29 cellular contexts compared by ENCODE assay signal in the genomic region with DNA sequence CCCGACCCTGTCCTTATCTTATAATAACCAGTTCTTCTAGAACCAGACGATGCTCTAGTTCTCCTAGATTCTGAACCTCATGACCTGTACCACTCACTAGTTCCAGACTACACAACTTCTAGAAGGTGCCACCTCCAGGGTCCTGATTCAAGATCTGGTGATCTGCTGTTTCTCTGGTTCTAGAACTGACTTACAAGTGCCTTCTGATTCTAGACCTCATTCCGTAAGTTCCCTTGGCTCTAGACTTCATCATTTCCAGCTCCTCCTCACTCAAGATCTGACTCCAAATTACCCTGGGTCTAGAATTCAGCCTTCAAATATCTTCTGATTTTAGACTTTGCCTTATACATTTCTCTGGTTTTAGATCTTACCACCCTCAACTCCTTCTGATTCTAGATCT. TPM values are rescaled to one million over a fixed set of nuclear protein-coding genes. Genes with fewer than 3 reads are reported as not detected.
"Had no signal": no experiment of that assay in that cellular context is flagged by ENCODE, and none has a peak within 500 bp of the region (broad histone marks: within the 10 kb centered on the region; RNA-seq: fewer than 3 reads in every experiment).

No MANE protein-coding gene starts in this region.

- H3K36me3 ChIP-seq: colonic mucosa had no signal

- H3K27me3 ChIP-seq: colonic mucosa, dorsolateral prefrontal cortex, esophagus muscularis mucosa, esophagus squamous epithelium, gastrocnemius medialis, gastroesophageal sphincter, heart left ventricle, heart right ventricle had no signal

- H3K4me3 ChIP-seq: colonic mucosa, coronary artery, dorsolateral prefrontal cortex, esophagus muscularis mucosa, esophagus squamous epithelium, gastrocnemius medialis, gastroesophageal sphincter, heart left ventricle, heart right ventricle had no signal

- ATAC-seq: effector memory CD8-positive, alpha-beta T cell; esophagus mucosa; foreskin keratinocyte; gastrocnemius medialis; gastroesophageal sphincter; heart left ventricle; heart right ventricle had no signal

- H3K9me3 Mint-ChIP-seq: dendritic cell treated with granulocyte-macrophage colony-stimulating factor and Interleukin-4, amounts not matched to agents 40 ng/mL and 50 ng/mL, for 4 days; effector memory CD8-positive, alpha-beta T cell; endodermal cell had no signal

- H3K4me3 Mint-ChIP-seq: dendritic cell treated with granulocyte-macrophage colony-stimulating factor and Interleukin-4, amounts not matched to agents 40 ng/mL and 50 ng/mL, for 4 days; effector memory CD8-positive, alpha-beta T cell; endodermal cell had no signal

- DNase-seq: colonic mucosa; cortex of kidney; dermis blood vessel endothelial cell; effector CD4-positive, alpha-beta T cell; effector CD8-positive, alpha-beta T cell; effector memory CD4-positive, alpha-beta T cell; effector memory CD8-positive, alpha-beta T cell; endodermal cell; erythroblast; esophagus squamous epithelium; foreskin fibroblast; foreskin keratinocyte; foreskin melanocyte; gastrocnemius medialis; glutamatergic neuron; head of caudate nucleus; heart left ventricle; heart right ventricle had no signal

- FAIRE-seq: colon, endometrium, endothelial cell of umbilical vein, frontal cortex had no signal

- H3K9me3 ChIP-seq: colonic mucosa, esophagus muscularis mucosa, esophagus squamous epithelium, gastrocnemius medialis, gastroesophageal sphincter, heart left ventricle, heart right ventricle had no signal

- H3K27ac Mint-ChIP-seq: dendritic cell treated with granulocyte-macrophage colony-stimulating factor and Interleukin-4, amounts not matched to agents 40 ng/mL and 50 ng/mL, for 4 days; effector memory CD8-positive, alpha-beta T cell; endodermal cell had no signal

- H3K27ac ChIP-seq: colonic mucosa, coronary artery, epithelial cell of prostate, esophagus muscularis mucosa, esophagus squamous epithelium, foreskin keratinocyte, gastrocnemius medialis, heart right ventricle had no signal

- H3K4me1 ChIP-seq: colonic mucosa, foreskin keratinocyte had no signal

RNA-seq across cellular contexts. Expression of gene HIF3A, which starts 45.1 kb away (rescaled TPM):
- total RNA-seq: foreskin keratinocyte had no signal
